8 cellular contexts compared by ENCODE assay signal in the genomic region with DNA sequence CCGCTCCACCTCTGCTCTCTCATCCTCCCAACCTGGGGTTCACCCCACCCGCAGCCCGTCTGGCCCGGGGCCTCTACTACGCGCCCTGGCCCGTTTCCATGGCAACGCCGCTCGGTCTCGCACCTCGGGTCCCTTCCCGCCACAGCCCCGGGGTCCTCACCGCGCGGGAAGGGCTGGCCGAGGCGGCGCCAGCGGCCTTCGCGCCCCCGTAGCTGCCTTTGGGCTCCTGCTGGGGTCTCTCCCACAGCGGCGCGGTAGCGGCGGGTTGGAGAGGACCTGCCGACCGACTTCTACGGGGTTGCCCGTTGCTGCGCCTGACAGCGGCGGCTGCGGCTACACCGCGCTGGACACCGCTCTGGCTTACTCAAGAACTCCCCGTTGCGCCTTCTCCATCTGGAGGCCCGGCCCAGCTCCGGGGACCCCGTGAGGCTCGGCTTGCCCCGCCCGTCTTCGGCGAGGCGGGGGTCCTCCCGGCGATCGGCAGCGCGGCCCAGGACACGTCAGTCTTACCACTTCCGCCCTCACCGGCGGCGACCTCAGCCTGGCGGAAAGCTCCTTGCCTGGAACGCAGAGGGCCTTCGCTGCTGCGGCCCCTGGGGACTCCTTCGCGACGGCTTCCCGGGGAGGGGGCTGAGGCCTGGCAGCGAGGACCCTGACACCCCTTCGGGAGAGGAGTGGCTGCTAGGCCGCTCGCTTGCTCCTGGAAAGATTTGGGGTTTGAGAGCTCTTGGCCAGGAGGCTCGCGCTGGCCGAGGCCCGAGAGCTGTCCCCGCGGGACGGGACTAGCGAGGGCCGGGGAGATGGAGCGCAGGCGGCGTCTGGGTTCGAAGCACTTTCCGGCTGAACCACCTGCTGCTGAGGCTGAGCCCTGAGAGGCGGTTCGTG. TPM values are rescaled to one million over a fixed set of nuclear protein-coding genes. Genes with fewer than 3 reads are reported as not detected.
DNase-seq lines count a peak whose midpoint lies in the region; ATAC-seq and TF ChIP-seq lines count a peak whose summit lies in the region.

A gene with protein sequence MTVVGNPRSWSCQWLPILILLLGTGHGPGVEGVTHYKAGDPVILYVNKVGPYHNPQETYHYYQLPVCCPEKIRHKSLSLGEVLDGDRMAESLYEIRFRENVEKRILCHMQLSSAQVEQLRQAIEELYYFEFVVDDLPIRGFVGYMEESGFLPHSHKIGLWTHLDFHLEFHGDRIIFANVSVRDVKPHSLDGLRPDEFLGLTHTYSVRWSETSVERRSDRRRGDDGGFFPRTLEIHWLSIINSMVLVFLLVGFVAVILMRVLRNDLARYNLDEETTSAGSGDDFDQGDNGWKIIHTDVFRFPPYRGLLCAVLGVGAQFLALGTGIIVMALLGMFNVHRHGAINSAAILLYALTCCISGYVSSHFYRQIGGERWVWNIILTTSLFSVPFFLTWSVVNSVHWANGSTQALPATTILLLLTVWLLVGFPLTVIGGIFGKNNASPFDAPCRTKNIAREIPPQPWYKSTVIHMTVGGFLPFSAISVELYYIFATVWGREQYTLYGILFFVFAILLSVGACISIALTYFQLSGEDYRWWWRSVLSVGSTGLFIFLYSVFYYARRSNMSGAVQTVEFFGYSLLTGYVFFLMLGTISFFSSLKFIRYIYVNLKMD (minus strand): TSS at position 256 of the 885 bp plus-strand sequence. CDS start 422 bp downstream, outside the sequence.

- H3K27ac ChIP-seq in OCI-LY1 (ENCODE audit: low read depth, low read length, poor library complexity, severe bottlenecking): peak within 1 kb of the TSS; percentile 92

- TF ChIP-seq CTCF in OCI-LY1 (IDR thresholded peaks at IDR 0.05; ENCODE audit: low read length): no peak
- TF ChIP-seq CTCF in epithelial cell of esophagus (IDR thresholded peaks at IDR 0.05; ENCODE audit: insufficient read depth, low read depth, low read length, missing control alignments): no peak

- peak; percentile 95 for DNase-seq in D341Med (ENCODE audit: low spot score)
- peak in 75 of 76 experiments; percentile 22 to 95 (median 73) for DNase-seq in HUDEP-2 (lab: John Stamatoyannopoulos, UW; ENCODE audit: unreplicated experiment in 76 of 76)
- DNase-seq in activated T-cell treated with anti-CD3 and anti-CD28 coated beads for 1 hour (ENCODE audit: low read depth): peak; percentile 80
- peak; percentile 87 for DNase-seq in epithelial cell of esophagus (ENCODE audit: low read depth)
- DNase-seq in mucosa of gallbladder (ENCODE audit: low spot score): peak; percentile 86
- peak; percentile 79 for DNase-seq in stimulated activated CD8-positive, alpha-beta memory T cell treated with anti-CD3 and anti-CD28 coated beads, Interleukin-4, amount 100 ng/mL, for 24 hours (ENCODE audit: low read depth)

- no peaks in the 10 kb centered on the region for H3K9me2 ChIP-seq in OCI-LY1 (ENCODE audit: low read depth, low read length)

- no peak within 1 kb of the TSS for H2AFZ ChIP-seq in OCI-LY1 (ENCODE audit: low read length)

- ATAC-seq in GM21390 (IDR thresholded peaks at IDR 0.05; ENCODE audit: unreplicated experiment): peak; percentile 81

- peak within 1 kb of the TSS; percentile 89 for H3K4me3 ChIP-seq in OCI-LY1 (ENCODE audit: low read depth, low read length, poor library complexity, severe bottlenecking)
- peak within 1 kb of the TSS; percentile 92 for H3K4me3 ChIP-seq in epithelial cell of esophagus (ENCODE audit: low read length)

- peaks cover 29% of the 10 kb centered on the region for H3K4me1 ChIP-seq in OCI-LY1 (ENCODE audit: insufficient read depth, low read length, severe bottlenecking)

- H3K9me3 ChIP-seq in OCI-LY1 (ENCODE audit: low read length): 0 out of 2 replicates have a peak, but pooled peaks cover 3% of the 10 kb centered on the region

- peaks cover 34% of the 10 kb centered on the region for H3K36me3 ChIP-seq in OCI-LY1 (ENCODE audit: insufficient read depth, low read length)

- H3K9ac ChIP-seq in OCI-LY1 (ENCODE audit: low read length): peak within 1 kb of the TSS; percentile 96

- H4K20me1 ChIP-seq in OCI-LY1 (ENCODE audit: insufficient read depth, low read length): no peaks in the 10 kb centered on the region

- H3F3A ChIP-seq in OCI-LY1 (ENCODE audit: insufficient read depth, low read length): no peaks in the 10 kb centered on the region

- no peaks in the 10 kb centered on the region for H3K27me3 ChIP-seq in OCI-LY1 (ENCODE audit: insufficient read depth, low read length)

- no peaks in the 10 kb centered on the region for H3K79me2 ChIP-seq in OCI-LY1 (ENCODE audit: insufficient read depth, low read length)

- peak within 1 kb of the TSS; percentile 97 for H3K4me2 ChIP-seq in OCI-LY1 (ENCODE audit: low read length)

RNA-seq across cellular contexts. Expression of the gene that starts here (rescaled TPM):
- 94.1 TPM for total RNA-seq in mucosa of gallbladder

Comparison
In these comparisons a context has a peak if more than half of its experiments do, and no peak if none do; other contexts are left out.
1. Peak in every context shown above with its lines: DNase-seq, ATAC-seq, H3K4me3 ChIP-seq and H3K27ac ChIP-seq.